14 cellular contexts compared by ENCODE assay signal in genomic region chr4:78032446-78032845, GRCh38. TPM values are rescaled to one million over a fixed set of nuclear protein-coding genes. Genes with fewer than 3 reads are reported as not detected.
DNase-seq lines count a peak whose midpoint lies in the region; FAIRE-seq and TF ChIP-seq lines count a peak whose summit lies in the region.
"Had no signal": no experiment of that assay in that cellular context is flagged by ENCODE, and none has a peak within 500 bp of the region (broad histone marks: within the 10 kb centered on the region; RNA-seq: fewer than 3 reads in every experiment).

No MANE protein-coding gene starts in this region.

- no peak overlapping the region for H3K9ac ChIP-seq in keratinocyte (ENCODE audit: control insufficient read depth, extremely low read depth, insufficient read depth, low read length)

- no peaks in the 10 kb centered on the region for H3K27me3 ChIP-seq in keratinocyte (ENCODE audit: control insufficient read depth, extremely low read depth, insufficient read depth, low read length)

- no peak overlapping the region for H2AFZ ChIP-seq in keratinocyte (ENCODE audit: control insufficient read depth, low read length)

- no peaks in the 10 kb centered on the region for H3K9me1 ChIP-seq in keratinocyte (ENCODE audit: control insufficient read depth, extremely low read depth, insufficient read depth, low read length)

- TF ChIP-seq CTCF in HFF-Myc (IDR thresholded peaks at IDR 0.05; ENCODE audit: low read depth, low read length, missing control alignments) = no peak
- peak in 2 of 3 experiments; percentile 6 to 36 for TF ChIP-seq CTCF in keratinocyte (optimal IDR thresholded peaks at IDR 0.05 in 1 of 3, IDR thresholded peaks at IDR 0.05 in 1 of 3, conservative IDR thresholded peaks at IDR 0.05 in 1 of 3; ENCODE audit: extremely low read depth in 1 of 3, insufficient read depth in 2 of 3, low read length in 3 of 3)

- no peak overlapping the region for H3K27ac ChIP-seq in keratinocyte (ENCODE audit: control insufficient read depth, insufficient read depth, low read length)
- H3K27ac ChIP-seq: C4-2B, stomach had no signal

- dilution Hi-C loops in keratinocyte (cut with MboI; ENCODE audit: extremely low pct_ligation_motif_present, low sequenced_read_pairs) = no loop called here

- H3K79me2 ChIP-seq in keratinocyte (ENCODE audit: control insufficient read depth, insufficient read depth, low read length) = no peaks in the 10 kb centered on the region

- H3K9me3 ChIP-seq in keratinocyte (ENCODE audit: control insufficient read depth, low read depth, low read length) = no peaks in the 10 kb centered on the region
- H3K9me3 ChIP-seq: stomach had no signal

- H4K20me1 ChIP-seq in keratinocyte (ENCODE audit: control insufficient read depth, extremely low read depth, insufficient read depth, low read length) = no peaks in the 10 kb centered on the region

- FAIRE-seq in keratinocyte (lab: Jason Lieb, UNC) = no peak
- FAIRE-seq: colon had no signal

- H3K4me2 ChIP-seq in keratinocyte (ENCODE audit: control insufficient read depth, extremely low read depth, insufficient read depth, low read depth, low read length) = no peak overlapping the region

- H3K36me3 ChIP-seq in keratinocyte (ENCODE audit: control insufficient read depth in 2 of 2, extremely low read depth in 1 of 2, insufficient read depth in 2 of 2, low read length in 2 of 2) = no peaks in the 10 kb centered on the region
- H3K36me3 ChIP-seq: stomach had no signal

- H3K4me3 ChIP-seq in HFF-Myc (replicated peaks; ENCODE audit: low read depth, low read length) (no peak overlapping the region), keratinocyte (ENCODE audit: control insufficient read depth in 2 of 3, extremely low read depth in 1 of 3, insufficient read depth in 2 of 3, low read depth in 1 of 3, low read length in 3 of 3) (no peak overlapping the region)
- H3K4me3 ChIP-seq: stomach had no signal

- DNase-seq in HFF-Myc (ENCODE audit: extremely low read depth, low read depth) (peak; percentile 27), NCI-H2029 (lab: John Stamatoyannopoulos, UW) (peak; percentile 92), NCI-H774 (lab: John Stamatoyannopoulos, UW) (peak; percentile 94), keratinocyte (ENCODE audit: low read depth, low spot score) (no peak), epidermal melanocyte (ENCODE audit: insufficient read length, low spot score) (no peak), GM03348 (ENCODE audit: low spot score) (no peak)
- no peak for DNase-seq in activated T-cell treated with anti-CD3 and anti-CD28 coated beads, Interleukin-2, amount 50 U/mL, for 48 hours
- DNase-seq: activated naive CD8-positive, alpha-beta T cell treated with anti-CD3 and anti-CD28 coated beads, Interleukin-2, amount 50 U/mL, for 24 hours; activated T-cell treated with anti-CD3 and anti-CD28 coated beads, Interleukin-2, amount 50 U/mL, for 1 hour; MM.1S; stomach; T-cell had no signal

- H3K4me1 ChIP-seq in keratinocyte (ENCODE audit: control insufficient read depth, extremely low read depth, insufficient read depth, low read length) = no peaks in the 10 kb centered on the region
- H3K4me1 ChIP-seq: stomach had no signal

RNA-seq across cellular contexts. Expression of gene FRAS1, which starts 24.7 kb away (rescaled TPM):
- 3.4 to 4.1 TPM (median 3.5 TPM) in 3 replicates for polyA plus RNA-seq in keratinocyte
- 1.3 TPM for polyA plus RNA-seq in keratinocyte (2011; ENCODE audit: low read depth)
- polyA plus RNA-seq in keratinocyte (2011; cell fraction: cytosol; rRNA removed) = 0.94 and 1.2 TPM in 2 replicates
- polyA plus RNA-seq in keratinocyte (2011; cell fraction: nucleus; rRNA removed) = 13.6 and 14.3 TPM in 2 replicates
- 2.0 and 3.7 TPM in 2 replicates for polyA plus RNA-seq in keratinocyte (2012; ENCODE audit: low replicate concordance)
- polyA minus RNA-seq in keratinocyte = 18.7 to 41.6 TPM (median 23.4 TPM) in 3 replicates
- polyA minus RNA-seq in keratinocyte (2011; cell fraction: cytosol; rRNA and poly(A)+ RNA removed) = 10.4 TPM
- polyA minus RNA-seq in keratinocyte (2011; cell fraction: nucleus; rRNA and poly(A)+ RNA removed) = 43.4 and 58.3 TPM in 2 replicates

Comparison
In these comparisons a context has a peak if more than half of its experiments do, and no peak if none do; other contexts are left out.
1. DNase-seq: peak in HFF-Myc (single experiment), NCI-H2029 (single experiment) and NCI-H774 (single experiment); none in keratinocyte (single experiment), activated T-cell treated with anti-CD3 and anti-CD28 coated beads, Interleukin-2, amount 50 U/mL, for 48 hours (0 of 2), epidermal melanocyte (single experiment) and GM03348 (single experiment).